ENCODE assay signal across 1 cellular context in genomic region chr1:161066694-161067093, GRCh38.
A peak's percentile ranks its signal among the peaks of the same experiment; 100 is the strongest.
TF ChIP-seq lines count a peak whose summit lies in the region.

No MANE protein-coding gene starts in this region.

TF ChIP-seq in K562, 482 proteins besides CTCF, POLR2A, EP300 and RAD21:
- TF ChIP-seq HMGXB4 (CRISPR knock-in tag; IDR thresholded peaks at IDR 0.05) (no peak), MEIS2 (IDR thresholded peaks at IDR 0.05; ENCODE audit: partially characterized antibody) (peak; percentile 43), PKNOX1 (IDR thresholded peaks at IDR 0.05) (peak; percentile 32; the same call in 1 of the 2 replicates), YBX1 (IDR thresholded peaks at IDR 0.05) (no peak), U2AF1 (optimal IDR thresholded peaks at IDR 0.05; ENCODE audit: low read depth, low read length) (no peak), PBX2 (CRISPR knock-in tag; IDR thresholded peaks at IDR 0.05; ENCODE audit: low read depth) (no peak), PBX2 (tag; conservative IDR thresholded peaks at IDR 0.05; ENCODE audit: low read depth) (0 out of 2 replicates have a peak, but pooled peaks have one; percentile 17)
